1 cellular context compared by ENCODE assay signal in genomic region chr13:20391597-20392452, GRCh38.
TF ChIP-seq lines count a peak whose summit lies in the region.

No MANE protein-coding gene starts in this region.

TF ChIP-seq in H1, 55 proteins besides CTCF, POLR2A, EP300 and RAD21 (continued from another document):
- no peak for TF ChIP-seq KDM1A (IDR thresholded peaks at IDR 0.05; ENCODE audit: borderline replicate concordance, low read length)
- no peak for TF ChIP-seq HDAC2 (IDR thresholded peaks at IDR 0.05; ENCODE audit: borderline replicate concordance in 1 of 2, low read depth in 2 of 2, low read length in 2 of 2)
- TF ChIP-seq TEAD4 (IDR thresholded peaks at IDR 0.05; ENCODE audit: low read depth, low read length) = no peak
- no peak for TF ChIP-seq FOSL1 (IDR thresholded peaks at IDR 0.05; ENCODE audit: insufficient read depth, low read depth, low read length)
- no peak for TF ChIP-seq BCL11A (IDR thresholded peaks at IDR 0.05; ENCODE audit: low read depth in 2 of 2, low read length in 2 of 2)
- no peak for TF ChIP-seq CHD7 (IDR thresholded peaks at IDR 0.05; ENCODE audit: insufficient replicate concordance, low read length)
- TF ChIP-seq MAFK (IDR thresholded peaks at IDR 0.05; ENCODE audit: low read depth, low read length) = no peak
- no peak for TF ChIP-seq TAF7 (optimal IDR thresholded peaks at IDR 0.05; ENCODE audit: borderline replicate concordance, low read depth, low read length)
